ENCODE assay signal across 8 cellular contexts in the genomic region with DNA sequence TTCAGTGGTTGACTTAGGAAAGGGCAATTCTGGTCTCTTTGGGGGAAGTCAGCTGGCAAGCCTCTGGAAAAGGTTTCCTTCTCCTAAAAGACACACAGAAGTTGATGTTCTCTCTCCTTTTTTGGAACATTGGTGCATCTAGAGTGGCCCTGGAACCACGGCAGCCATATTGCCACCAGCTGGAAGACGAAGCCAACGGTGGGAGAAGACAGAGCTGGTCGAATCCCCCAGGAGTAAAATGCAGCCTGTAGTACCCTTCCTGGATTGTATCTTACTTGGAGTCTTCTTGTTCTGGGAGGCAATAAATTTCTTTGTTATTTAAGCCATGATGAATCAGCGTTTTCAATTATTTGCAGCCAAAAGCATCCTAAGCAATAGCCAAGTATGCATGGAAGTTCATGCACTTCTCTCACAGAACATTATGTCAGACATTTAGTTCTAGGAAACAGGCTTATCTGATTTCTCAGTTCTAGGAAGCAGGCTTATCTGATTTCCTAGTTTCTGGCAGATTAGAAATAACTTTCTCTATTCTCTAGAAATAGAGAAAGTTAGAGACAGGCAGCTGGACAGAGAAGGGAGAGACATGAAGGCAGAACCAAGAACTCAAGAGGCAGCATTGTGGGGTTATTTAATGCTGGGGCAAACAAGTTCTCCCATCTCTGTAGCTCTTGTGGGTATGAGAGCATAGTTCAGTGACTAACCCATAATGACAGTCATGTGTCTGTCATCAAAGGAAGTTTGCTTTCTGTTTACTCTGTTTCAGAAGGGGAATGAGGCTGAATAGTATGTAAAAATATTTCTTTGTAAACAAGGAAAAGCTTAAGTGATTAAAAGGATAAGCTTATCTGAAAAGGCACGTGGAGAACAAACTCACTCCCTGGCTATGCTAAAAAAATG. TPM values are rescaled to one million over a fixed set of nuclear protein-coding genes. Genes with fewer than 3 reads are reported as not detected.
DNase-seq lines count a peak whose midpoint lies in the region; ATAC-seq and TF ChIP-seq lines count a peak whose summit lies in the region.

No MANE protein-coding gene starts in this region.

- H3K4me3 Mint-ChIP-seq in activated T-cell treated with anti-CD3 and anti-CD28 coated beads, Interleukin-2, amount 50 U/mL, for 72 hours = peak overlapping the region; percentile 71 to 99
- no peak overlapping the region for H3K4me3 Mint-ChIP-seq in endothelial cell (ENCODE audit: unreplicated experiment)

- no peaks in the 10 kb centered on the region for H3K9me3 Mint-ChIP-seq in activated T-cell treated with anti-CD3 and anti-CD28 coated beads, Interleukin-2, amount 50 U/mL, for 72 hours
- no peaks in the 10 kb centered on the region for H3K9me3 Mint-ChIP-seq in endothelial cell (ENCODE audit: unreplicated experiment)

- intact Hi-C loops in lower leg skin (cut with DNase I; ENCODE audit: low total_unique reads) = loop anchor here (5.0 kb wide), 1 partner anchor 305 kb away; no protein-coding TSS in a partner anchor

- H3K23ac ChIP-seq in mesendoderm (ENCODE audit: low read length) = no peak overlapping the region

- no peak overlapping the region for H2BK5ac ChIP-seq in mesendoderm (ENCODE audit: low read length)

- no peaks in the 10 kb centered on the region for H3K27me3 Mint-ChIP-seq in activated T-cell treated with anti-CD3 and anti-CD28 coated beads, Interleukin-2, amount 50 U/mL, for 72 hours (ENCODE audit: low read depth)
- no peaks in the 10 kb centered on the region for H3K27me3 Mint-ChIP-seq in endothelial cell (ENCODE audit: unreplicated experiment)

- peaks cover 73% of the 10 kb centered on the region for H3K4me1 Mint-ChIP-seq in activated T-cell treated with anti-CD3 and anti-CD28 coated beads, Interleukin-2, amount 50 U/mL, for 72 hours (ENCODE audit: low read depth)
- H3K4me1 Mint-ChIP-seq in endothelial cell (ENCODE audit: unreplicated experiment) = peaks cover 9% of the 10 kb centered on the region

- H4K8ac ChIP-seq in mesendoderm (ENCODE audit: low read depth, low read length) = no peak overlapping the region

- H3K79me1 ChIP-seq in mesendoderm (ENCODE audit: low read length) = no peaks in the 10 kb centered on the region

- H2AK5ac ChIP-seq in mesendoderm (ENCODE audit: low read length) = no peak overlapping the region

- peak; percentile 55 for ATAC-seq in HG03521 (IDR thresholded peaks at IDR 0.05; ENCODE audit: unreplicated experiment)
- ATAC-seq in activated T-cell treated with anti-CD3 and anti-CD28 coated beads, Interleukin-2, amount 50 U/mL, for 72 hours (replicated peaks in 1 of 2) = peak; percentile 83 to 88

- no peaks in the 10 kb centered on the region for H3K36me3 ChIP-seq in mesendoderm (ENCODE audit: control insufficient read depth, insufficient read depth, low read length)

- H3K18ac ChIP-seq in mesendoderm (ENCODE audit: low read length) = no peak overlapping the region

- H3K56ac ChIP-seq in mesendoderm (ENCODE audit: low read length) = no peak overlapping the region

- H3K4me2 ChIP-seq in mesendoderm (ENCODE audit: low read length) = no peak overlapping the region

- no peaks in the 10 kb centered on the region for H3K27me3 ChIP-seq in mesendoderm (ENCODE audit: insufficient read depth, low read length, poor library complexity)

- no peak overlapping the region for H2BK15ac ChIP-seq in mesendoderm (replicated peaks; ENCODE audit: low read depth)

- no peak overlapping the region for H2BK120ac ChIP-seq in mesendoderm (ENCODE audit: low read depth, low read length)

- H3K27ac Mint-ChIP-seq in activated T-cell treated with anti-CD3 and anti-CD28 coated beads, Interleukin-2, amount 50 U/mL, for 72 hours = peak overlapping the region; percentile 99
- H3K27ac Mint-ChIP-seq in endothelial cell (ENCODE audit: unreplicated experiment) = no peak overlapping the region

- H3K27ac ChIP-seq in mesendoderm (ENCODE audit: low read depth, low read length) = no peak overlapping the region

- peaks cover 6% of the 10 kb centered on the region for H3K4me1 ChIP-seq in mesendoderm (ENCODE audit: control insufficient read depth, low read depth, low read length)

- no peak overlapping the region for H3K4me3 ChIP-seq in mesendoderm (ENCODE audit: low read length)
- H3K4me3 ChIP-seq in lower leg skin (ENCODE audit: low read depth, poor library complexity, severe bottlenecking) = no peak overlapping the region

- peak; percentile 87 for DNase-seq in ELR (ENCODE audit: low read depth)
- DNase-seq in GM20000 (ENCODE audit: low spot score) = peak; percentile 40
- peak in 1 of 2 donors; percentile 40 for DNase-seq in activated T-cell treated with anti-CD3 and anti-CD28 coated beads, Interleukin-2, amount 50 U/mL, for 72 hours
- DNase-seq in mesendoderm = peak; percentile 21
- DNase-seq in endothelial cell (ENCODE audit: low spot score) = no peak
- no peak for DNase-seq in NCI-H1930 (lab: John Stamatoyannopoulos, UW)
- no peak for DNase-seq in lower leg skin (ENCODE audit: low spot score in 2 of 2)

- H3K9ac ChIP-seq in mesendoderm (ENCODE audit: low read length) = no peak overlapping the region

- no peak for TF ChIP-seq CTCF in GM20000 (IDR thresholded peaks at IDR 0.05; ENCODE audit: extremely low read depth, missing control alignments)
- no peak for TF ChIP-seq CTCF in endothelial cell (IDR thresholded peaks at IDR 0.05; ENCODE audit: unreplicated experiment)
- TF ChIP-seq CTCF in lower leg skin (IDR thresholded peaks at IDR 0.05) = no peak

- H3K79me2 ChIP-seq in mesendoderm (ENCODE audit: control insufficient read depth, insufficient read depth, low read length) = no peaks in the 10 kb centered on the region

- no peak overlapping the region for H4K5ac ChIP-seq in mesendoderm (ENCODE audit: low read length)

- peaks cover 0 to 1% of the 10 kb centered on the region in 2 donors for H3K36me3 Mint-ChIP-seq in activated T-cell treated with anti-CD3 and anti-CD28 coated beads, Interleukin-2, amount 50 U/mL, for 72 hours (ENCODE audit: insufficient read depth in 2 of 2)
- H3K36me3 Mint-ChIP-seq in endothelial cell (ENCODE audit: low read depth, unreplicated experiment) = no peaks in the 10 kb centered on the region

- WGBS in mesendoderm (ENCODE audit: extremely low coverage, insufficient coverage, low lambda C conversion rate) = no CpG with 5 or more reads among the region's 6 CpGs
- WGBS in lower leg skin, 2 donors = 52 to 54% methylated on average over 6 of the region's 6 CpGs

- no peak overlapping the region for H3K4ac ChIP-seq in mesendoderm (ENCODE audit: low read depth, low read length)

- TF ChIP-seq POLR2A in lower leg skin (IDR thresholded peaks at IDR 0.05) = no peak

RNA-seq across cellular contexts. Expression of a gene that starts 40.5 kb away (rescaled TPM):
- 10 to 100 TPM; 94.1 to 98.6 TPM for total RNA-seq in activated T-cell treated with anti-CD3 and anti-CD28 coated beads, Interleukin-2, amount 50 U/mL, for 72 hours
- polyA plus RNA-seq in mesendoderm (2013, experiment 1 of 2) = 2.7 TPM
- polyA plus RNA-seq in mesendoderm (2013, experiment 2 of 2) = 2.9 TPM
- 20.5 TPM for total RNA-seq in endothelial cell (ENCODE audit: unreplicated experiment)
- 10 to 100 TPM in 1 of 4 donors, 1 to 10 TPM in 3; 6.2 to 38.0 (median 9.5) TPM for total RNA-seq in lower leg skin

Comparison
In these comparisons a context has a peak if more than half of its experiments do, and no peak if none do; other contexts are left out.
1. DNase-seq: peak in ELR (single experiment), GM20000 (single experiment) and mesendoderm (single experiment); none in endothelial cell (single experiment), NCI-H1930 (0 of 2) and lower leg skin (0 of 2).